9 cellular contexts compared by ENCODE assay signal in genomic region chr15:80073197-80073596, GRCh38. TPM values are rescaled to one million over a fixed set of nuclear protein-coding genes. Genes with fewer than 3 reads are reported as not detected.
DNase-seq lines count a peak whose midpoint lies in the region; ATAC-seq and TF ChIP-seq lines count a peak whose summit lies in the region.
"Had no signal": no experiment of that assay in that cellular context is flagged by ENCODE, and none has a peak within 500 bp of the region (broad histone marks: within the 10 kb centered on the region; RNA-seq: fewer than 3 reads in every experiment).

No MANE protein-coding gene starts in this region.

- H3K9me3 ChIP-seq in CD4-positive, CD25-positive, alpha-beta regulatory T cell (ENCODE audit: control insufficient read depth in 2 of 2, low read length in 2 of 2): no peaks in the 10 kb centered on the region
- H3K9me3 ChIP-seq in KOPT-K1 (ENCODE audit: insufficient read depth, low read length, poor library complexity, severe bottlenecking): no peaks in the 10 kb centered on the region
- no peaks in the 10 kb centered on the region for H3K9me3 ChIP-seq in breast epithelium

- H3K36me3 Mint-ChIP-seq in CD4-positive, CD25-positive, alpha-beta regulatory T cell: peaks cover 10% of the 10 kb centered on the region
- peaks cover 3% of the 10 kb centered on the region for H3K36me3 Mint-ChIP-seq in nephron (ENCODE audit: low read depth)

- no peaks in the 10 kb centered on the region for H3K9me3 Mint-ChIP-seq in CD4-positive, CD25-positive, alpha-beta regulatory T cell
- H3K9me3 Mint-ChIP-seq in nephron: no peaks in the 10 kb centered on the region

- peaks cover 30% of the 10 kb centered on the region for H3K4me1 ChIP-seq in CD4-positive, CD25-positive, alpha-beta regulatory T cell (ENCODE audit: control insufficient read depth, insufficient read depth, low read length, poor library complexity, severe bottlenecking)
- peaks cover 0 to 9% of the 10 kb centered on the region in 2 donors for H3K4me1 ChIP-seq in breast epithelium

- no peak for TF ChIP-seq POLR2A in breast epithelium (IDR thresholded peaks at IDR 0.05)

- TF ChIP-seq CTCF in breast epithelium (IDR thresholded peaks at IDR 0.05) (no peak), nephron (IDR thresholded peaks at IDR 0.05; ENCODE audit: unreplicated experiment in 3 of 3) (no peak)

- DNase-seq in CD4-positive, CD25-positive, alpha-beta regulatory T cell: no peak
- DNase-seq in breast epithelium (ENCODE audit: low spot score in 2 of 2) (no peak), DMS79 treated with DMSO at 0.1 percent for 48 hours (lab: John Stamatoyannopoulos, UW) (no peak)
- no peak for DNase-seq in NK-92 treated with Interleukin-12 subunit alpha and Interleukin-12 subunit beta, amount 100 ng/mL, for 24 hours (lab: John Stamatoyannopoulos, UW)
- DNase-seq: NCI-H510A had no signal

- no peaks in the 10 kb centered on the region for H3K36me3 ChIP-seq in CD4-positive, CD25-positive, alpha-beta regulatory T cell (ENCODE audit: control insufficient read depth, insufficient read depth, low read length)
- H3K36me3 ChIP-seq in KOPT-K1 (ENCODE audit: insufficient read depth, low read length) (peaks cover 5% of the 10 kb centered on the region), breast epithelium (no peaks in the 10 kb centered on the region)

- peaks cover 48 to 85% (median 68%) of the 10 kb centered on the region in 4 donors for H3K4me1 Mint-ChIP-seq in CD4-positive, CD25-positive, alpha-beta regulatory T cell
- H3K4me1 Mint-ChIP-seq in nephron: peaks cover 56% of the 10 kb centered on the region

- peak overlapping the region in 2 of 4 donors; percentile 7 to 15 for H3K4me3 Mint-ChIP-seq in CD4-positive, CD25-positive, alpha-beta regulatory T cell
- H3K4me3 Mint-ChIP-seq in nephron: peak overlapping the region; percentile 87 to 96 (median 94)

- no peak overlapping the region for H3K27ac Mint-ChIP-seq in CD4-positive, CD25-positive, alpha-beta regulatory T cell
- H3K27ac Mint-ChIP-seq in nephron: peak overlapping the region in 1 of 3 experiments; percentile 29

- intact Hi-C loops in breast epithelium (cut with DNase I; ENCODE audit: low total_unique reads): no loop called here

- no peaks in the 10 kb centered on the region for H3K27me3 Mint-ChIP-seq in CD4-positive, CD25-positive, alpha-beta regulatory T cell
- no peaks in the 10 kb centered on the region for H3K27me3 Mint-ChIP-seq in nephron (ENCODE audit: low read depth)

- no peak for ATAC-seq in CD4-positive, CD25-positive, alpha-beta regulatory T cell (ENCODE audit: low read depth in 2 of 2)
- ATAC-seq in GM19397 (IDR thresholded peaks at IDR 0.05; ENCODE audit: unreplicated experiment) (no peak), GM21515 (IDR thresholded peaks at IDR 0.05; ENCODE audit: unreplicated experiment) (no peak)

- H3K27ac ChIP-seq in CD4-positive, CD25-positive, alpha-beta regulatory T cell (ENCODE audit: insufficient read depth, low read length, poor library complexity, severe bottlenecking): peak overlapping the region; percentile 39
- H3K27ac ChIP-seq in KOPT-K1 (ENCODE audit: low read depth, low read length, poor library complexity, severe bottlenecking): peak overlapping the region; percentile 56
- no peak overlapping the region for H3K27ac ChIP-seq in breast epithelium

- H3K27me3 ChIP-seq in CD4-positive, CD25-positive, alpha-beta regulatory T cell (ENCODE audit: control insufficient read depth, insufficient read depth, low read length): no peaks in the 10 kb centered on the region
- H3K27me3 ChIP-seq in breast epithelium: no peaks in the 10 kb centered on the region

- peak overlapping the region; percentile 79 for H3K4me3 ChIP-seq in CD4-positive, CD25-positive, alpha-beta regulatory T cell (ENCODE audit: low read depth, low read length)
- peak overlapping the region in 2 of 3 donors; percentile 39 to 48 for H3K4me3 ChIP-seq in breast epithelium

RNA-seq across cellular contexts. Expression of gene ZFAND6, which starts 13.7 kb away (rescaled TPM):
- total RNA-seq in CD4-positive, CD25-positive, alpha-beta regulatory T cell: 94.7 TPM
- polyA plus RNA-seq in CD4-positive, CD25-positive, alpha-beta regulatory T cell: 100 to 1,000 TPM; 107 to 124 (median 117) TPM
- total RNA-seq in breast epithelium: 100 to 1,000 TPM; 141 to 193 (median 159) TPM

Comparison
In these comparisons a context has a peak if more than half of its experiments do, and no peak if none do; other contexts are left out.
1. H3K27ac ChIP-seq: peak in CD4-positive, CD25-positive, alpha-beta regulatory T cell (single experiment) and KOPT-K1 (single experiment); none in breast epithelium (0 of 2).